In the genomic region with DNA sequence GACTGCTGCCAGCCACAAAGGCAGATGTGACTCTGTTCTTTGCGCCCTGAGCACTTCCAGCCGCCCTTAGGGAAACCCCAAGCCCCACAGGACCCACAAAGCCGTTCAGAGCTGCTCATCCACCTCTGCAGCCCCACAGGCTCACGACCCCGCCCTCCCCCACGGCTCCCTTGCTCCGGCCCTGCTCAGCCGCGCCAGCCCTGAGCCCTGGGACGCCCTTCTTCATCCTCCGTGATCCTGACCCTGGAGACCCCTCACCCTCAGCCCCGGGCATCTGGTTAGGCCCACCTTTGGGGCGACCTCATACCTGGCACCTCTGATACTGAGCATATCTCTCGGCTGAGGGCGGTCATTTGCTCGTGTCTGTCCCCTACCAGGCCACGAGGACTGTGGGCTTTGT, we compare ENCODE assay signal across 31 cellular contexts.
"Had no signal": no experiment of that assay in that cellular context is flagged by ENCODE, and none has a peak within 500 bp of the region (broad histone marks: within the 10 kb centered on the region; RNA-seq: fewer than 3 reads in every experiment).

No MANE protein-coding gene starts in this region.

- H3K36me3 Mint-ChIP-seq: activated naive CD8-positive, alpha-beta T cell treated with anti-CD3 and anti-CD28 coated beads for 36 hours; WTC11 had no signal

- H3K4me3 ChIP-seq: adrenal gland, body of pancreas, esophagus muscularis mucosa, gastrocnemius medialis had no signal

- H3K27ac Mint-ChIP-seq: activated CD4-positive, alpha-beta memory T cell treated with anti-CD3 and anti-CD28 coated beads, Interleukin-2, amount 10 ng/mL, durations not matched to agents 7 days and 5 days; activated CD4-positive, alpha-beta T cell treated with anti-CD3 and anti-CD28 coated beads, Interleukin-2, amount 10 ng/mL, durations not matched to agents 7 days and 5 days; activated naive CD8-positive, alpha-beta T cell treated with anti-CD3 and anti-CD28 coated beads for 36 hours; activated naive CD8-positive, alpha-beta T cell treated with anti-CD3 and anti-CD28 coated beads, Interleukin-2, amount 50 U/mL, for 24 hours; activated T-cell treated with anti-CD3 and anti-CD28 coated beads, Interleukin-2, amount 50 U/mL, for 24 hours; activated T-cell treated with anti-CD3 and anti-CD28 coated beads, Interleukin-2, amount 50 U/mL, for 72 hours; effector memory CD8-positive, alpha-beta T cell had no signal

- FAIRE-seq: colon had no signal

- H3K4me1 Mint-ChIP-seq: activated CD4-positive, alpha-beta memory T cell treated with anti-CD3 and anti-CD28 coated beads, Interleukin-2, amount 10 ng/mL, durations not matched to agents 7 days and 5 days; activated CD4-positive, alpha-beta T cell treated with anti-CD3 and anti-CD28 coated beads, Interleukin-2, amount 10 ng/mL, durations not matched to agents 7 days and 5 days; activated naive CD8-positive, alpha-beta T cell treated with anti-CD3 and anti-CD28 coated beads for 36 hours; activated naive CD8-positive, alpha-beta T cell treated with anti-CD3 and anti-CD28 coated beads, Interleukin-2, amount 50 U/mL, for 24 hours had no signal

- H3K4me3 Mint-ChIP-seq: activated CD4-positive, alpha-beta memory T cell treated with anti-CD3 and anti-CD28 coated beads, Interleukin-2, amount 10 ng/mL, durations not matched to agents 7 days and 5 days; activated CD4-positive, alpha-beta T cell treated with anti-CD3 and anti-CD28 coated beads, Interleukin-2, amount 10 ng/mL, durations not matched to agents 7 days and 5 days; activated naive CD8-positive, alpha-beta T cell treated with anti-CD3 and anti-CD28 coated beads for 36 hours; activated naive CD8-positive, alpha-beta T cell treated with anti-CD3 and anti-CD28 coated beads, Interleukin-2, amount 50 U/mL, for 24 hours; activated T-cell treated with anti-CD3 and anti-CD28 coated beads, Interleukin-2, amount 50 U/mL, for 24 hours; activated T-cell treated with anti-CD3 and anti-CD28 coated beads, Interleukin-2, amount 50 U/mL, for 72 hours; effector memory CD8-positive, alpha-beta T cell; WTC11 had no signal

- ATAC-seq: activated naive CD8-positive, alpha-beta T cell treated with anti-CD3 and anti-CD28 coated beads, Interleukin-2, amount 50 U/mL, for 24 hours; activated T-cell treated with anti-CD3 and anti-CD28 coated beads, Interleukin-2, amount 50 U/mL, for 72 hours; body of pancreas; effector memory CD8-positive, alpha-beta T cell; foreskin keratinocyte; gastrocnemius medialis had no signal

- H3K4me1 ChIP-seq: adrenal gland, body of pancreas, foreskin keratinocyte, gastrocnemius medialis had no signal

- H3K9me3 Mint-ChIP-seq: activated CD4-positive, alpha-beta memory T cell treated with anti-CD3 and anti-CD28 coated beads, Interleukin-2, amount 10 ng/mL, durations not matched to agents 7 days and 5 days; activated CD4-positive, alpha-beta T cell treated with anti-CD3 and anti-CD28 coated beads, Interleukin-2, amount 10 ng/mL, durations not matched to agents 7 days and 5 days; activated naive CD8-positive, alpha-beta T cell treated with anti-CD3 and anti-CD28 coated beads for 36 hours; activated naive CD8-positive, alpha-beta T cell treated with anti-CD3 and anti-CD28 coated beads, Interleukin-2, amount 50 U/mL, for 24 hours; activated T-cell treated with anti-CD3 and anti-CD28 coated beads, Interleukin-2, amount 50 U/mL, for 24 hours; activated T-cell treated with anti-CD3 and anti-CD28 coated beads, Interleukin-2, amount 50 U/mL, for 72 hours; effector memory CD8-positive, alpha-beta T cell; WTC11 had no signal

- DNase-seq: activated CD4-positive, alpha-beta memory T cell treated with anti-CD3 and anti-CD28 coated beads, Interleukin-2, amount 10 ng/mL, durations not matched to agents 7 days and 5 days; activated CD4-positive, alpha-beta T cell treated with anti-CD3 and anti-CD28 coated beads for 1 hour; activated CD4-positive, alpha-beta T cell treated with anti-CD3 and anti-CD28 coated beads for 4 hours; activated CD4-positive, alpha-beta T cell treated with anti-CD3 and anti-CD28 coated beads, Interleukin-2, amount 10 ng/mL, durations not matched to agents 7 days and 5 days; activated CD4-positive, alpha-beta T cell treated with anti-CD3 and anti-CD28 coated beads, Interleukin-2, amount 50 U/mL, for 4 hours; activated CD8-positive, alpha-beta memory T cell treated with anti-CD3 and anti-CD28 coated beads, Interleukin-2, amount 50 U/mL, for 48 hours; activated gamma-delta T cell; activated naive CD4-positive, alpha-beta T cell treated with anti-CD3 and anti-CD28 coated beads, Interleukin-2, amount 50 U/mL, for 16 hours; activated naive CD4-positive, alpha-beta T cell treated with Interleukin-2 at 50 U/mL for 16 hours; activated naive CD8-positive, alpha-beta T cell treated with anti-CD3 and anti-CD28 coated beads for 36 hours; activated naive CD8-positive, alpha-beta T cell treated with anti-CD3 and anti-CD28 coated beads, Interleukin-2, amount 50 U/mL, for 24 hours; activated T-cell treated with anti-CD3 and anti-CD28 coated beads for 4 hours; activated T-cell treated with anti-CD3 and anti-CD28 coated beads, Interleukin-2, amount 50 U/mL, for 24 hours; activated T-cell treated with anti-CD3 and anti-CD28 coated beads, Interleukin-2, amount 50 U/mL, for 72 hours; adrenal gland; amygdala; aorta; body of pancreas; caudate nucleus; cortex of kidney; dermis blood vessel endothelial cell; effector CD4-positive, alpha-beta T cell; effector memory CD8-positive, alpha-beta T cell; erythroblast; foreskin keratinocyte; gastrocnemius medialis; T-helper 2 cell had no signal

- H3K9me3 ChIP-seq: adrenal gland, body of pancreas, esophagus muscularis mucosa, gastrocnemius medialis had no signal

- H3K27me3 ChIP-seq: adrenal gland, body of pancreas, esophagus muscularis mucosa, foreskin keratinocyte, gastrocnemius medialis had no signal

- H3K27me3 Mint-ChIP-seq: activated naive CD8-positive, alpha-beta T cell treated with anti-CD3 and anti-CD28 coated beads for 36 hours had no signal

- H3K27ac ChIP-seq: adrenal gland, body of pancreas, esophagus muscularis mucosa, foreskin keratinocyte, gastrocnemius medialis, VCaP had no signal
